ENCODE assay signal across 1 cellular context in the genomic region with DNA sequence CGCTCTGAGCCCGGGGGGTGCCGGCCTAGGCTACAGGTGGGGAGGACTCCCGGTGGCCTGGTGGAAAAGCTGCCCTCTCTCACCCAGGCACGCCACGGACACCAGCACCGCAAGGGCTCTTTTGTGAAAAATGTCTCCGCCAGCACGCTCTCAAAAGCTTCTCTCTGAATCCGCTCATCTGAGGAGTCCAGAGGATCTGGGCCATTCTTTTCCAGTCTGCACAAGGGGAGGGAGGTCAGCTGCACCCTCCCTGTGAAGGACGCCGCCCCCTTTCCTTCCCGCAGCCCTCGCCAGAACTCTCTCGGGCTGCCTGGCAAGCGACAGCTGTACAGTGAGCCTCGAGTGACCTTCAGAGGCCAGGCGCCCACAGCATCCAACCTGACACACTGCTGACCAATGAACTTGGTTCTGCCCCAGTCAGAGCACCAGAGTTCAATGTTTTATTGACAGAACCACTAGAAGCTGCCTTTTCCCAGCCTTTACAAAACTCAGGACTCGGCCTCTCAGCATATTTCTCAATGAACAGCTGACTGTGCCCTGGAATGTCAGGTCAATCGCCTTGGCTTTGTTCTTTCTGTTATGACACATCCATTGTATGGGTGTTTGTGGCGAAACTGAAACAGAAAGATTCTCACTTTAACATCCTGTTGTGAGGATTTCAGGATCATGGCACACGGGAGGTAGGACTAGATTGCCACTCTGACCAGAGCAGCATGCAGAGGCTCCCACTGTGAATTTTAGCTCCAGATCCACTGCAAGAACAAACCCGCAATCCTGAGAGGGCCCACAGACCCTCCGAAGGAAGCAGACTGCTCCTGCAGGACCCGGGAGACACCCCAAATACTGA.
TF ChIP-seq lines count a peak whose summit lies in the region.

No MANE protein-coding gene starts in this region.

TF ChIP-seq in HepG2, 621 proteins besides CTCF, POLR2A, EP300 and RAD21 (continued from another document and continues in another):
- TF ChIP-seq PRDM10 (CRISPR knock-in tag; IDR thresholded peaks at IDR 0.05; ENCODE audit: low read depth): peak; percentile 93
- TF ChIP-seq RELA (CRISPR knock-in tag; IDR thresholded peaks at IDR 0.05): peak; percentile 78; the same call in 1 of the 2 replicates
- TF ChIP-seq MBNL3 (CRISPR knock-in tag; conservative IDR thresholded peaks at IDR 0.05): no peak
- peak; percentile 99 for TF ChIP-seq PAXIP1 (CRISPR knock-in tag; conservative IDR thresholded peaks at IDR 0.05)
- no peak; the same call in 1 of the 2 replicates for TF ChIP-seq GMEB2 (CRISPR knock-in tag; IDR thresholded peaks at IDR 0.05; ENCODE audit: low read depth)
- no peak for TF ChIP-seq ZNF546 (CRISPR knock-in tag; conservative IDR thresholded peaks at IDR 0.05)
- TF ChIP-seq ZNF33B (CRISPR knock-in tag; IDR thresholded peaks at IDR 0.05): peak; percentile 96
- TF ChIP-seq MTA3 (CRISPR knock-in tag; IDR thresholded peaks at IDR 0.05): no peak
- no peak; the same call in 1 of the 2 replicates for TF ChIP-seq SETDB1 (CRISPR knock-in tag; IDR thresholded peaks at IDR 0.05; ENCODE audit: borderline replicate concordance)
- TF ChIP-seq ZNF558 (CRISPR knock-in tag; IDR thresholded peaks at IDR 0.05; ENCODE audit: borderline replicate concordance): no peak
- peak; percentile 73; the same call in 1 of the 2 replicates for TF ChIP-seq ZFP91 (CRISPR knock-in tag; IDR thresholded peaks at IDR 0.05; ENCODE audit: borderline replicate concordance)
- TF ChIP-seq PCBP1 (IDR thresholded peaks at IDR 0.05; ENCODE audit: borderline replicate concordance, low read depth, low read length): no peak
- no peak; the same call in 1 of the 2 replicates for TF ChIP-seq ZNF460 (CRISPR knock-in tag; IDR thresholded peaks at IDR 0.05; ENCODE audit: borderline replicate concordance)
- peak; percentile 75 for TF ChIP-seq HNF1A (IDR thresholded peaks at IDR 0.05; ENCODE audit: low read depth)
- peak; percentile 93 for TF ChIP-seq HNF1A (CRISPR knock-in tag; IDR thresholded peaks at IDR 0.05; ENCODE audit: borderline replicate concordance)
- peak; percentile 96 for TF ChIP-seq ZNF766 (CRISPR knock-in tag; IDR thresholded peaks at IDR 0.05; ENCODE audit: borderline replicate concordance)
- TF ChIP-seq, protein P1, sequence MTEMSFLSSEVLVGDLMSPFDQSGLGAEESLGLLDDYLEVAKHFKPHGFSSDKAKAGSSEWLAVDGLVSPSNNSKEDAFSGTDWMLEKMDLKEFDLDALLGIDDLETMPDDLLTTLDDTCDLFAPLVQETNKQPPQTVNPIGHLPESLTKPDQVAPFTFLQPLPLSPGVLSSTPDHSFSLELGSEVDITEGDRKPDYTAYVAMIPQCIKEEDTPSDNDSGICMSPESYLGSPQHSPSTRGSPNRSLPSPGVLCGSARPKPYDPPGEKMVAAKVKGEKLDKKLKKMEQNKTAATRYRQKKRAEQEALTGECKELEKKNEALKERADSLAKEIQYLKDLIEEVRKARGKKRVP (CRISPR knock-in tag; IDR thresholded peaks at IDR 0.05): peak in 1 of 2 experiments; percentile 90; a peak in 2 of 4 replicates
- no peak for TF ChIP-seq ZNF260 (CRISPR knock-in tag; IDR thresholded peaks at IDR 0.05; ENCODE audit: borderline replicate concordance, low read depth)
- TF ChIP-seq RNF2 (conservative IDR thresholded peaks at IDR 0.05; ENCODE audit: low read depth): no peak
- 0 out of 2 replicates have a peak, but pooled peaks have one; percentile 36 for TF ChIP-seq REXO4 (CRISPR knock-in tag; IDR thresholded peaks at IDR 0.05; ENCODE audit: borderline replicate concordance)
- peak; percentile 98 for TF ChIP-seq ATF2 (CRISPR knock-in tag; IDR thresholded peaks at IDR 0.05)
- no peak for TF ChIP-seq ZBTB39 (CRISPR knock-in tag; IDR thresholded peaks at IDR 0.05)
- no peak for TF ChIP-seq HNRNPH1 (optimal IDR thresholded peaks at IDR 0.05; ENCODE audit: low read depth, low read length)
- TF ChIP-seq SRSF1 (optimal IDR thresholded peaks at IDR 0.05; ENCODE audit: low read depth, low read length): no peak
- TF ChIP-seq HMG20B (CRISPR knock-in tag; conservative IDR thresholded peaks at IDR 0.05): peak; percentile 95
- TF ChIP-seq, protein P2, sequence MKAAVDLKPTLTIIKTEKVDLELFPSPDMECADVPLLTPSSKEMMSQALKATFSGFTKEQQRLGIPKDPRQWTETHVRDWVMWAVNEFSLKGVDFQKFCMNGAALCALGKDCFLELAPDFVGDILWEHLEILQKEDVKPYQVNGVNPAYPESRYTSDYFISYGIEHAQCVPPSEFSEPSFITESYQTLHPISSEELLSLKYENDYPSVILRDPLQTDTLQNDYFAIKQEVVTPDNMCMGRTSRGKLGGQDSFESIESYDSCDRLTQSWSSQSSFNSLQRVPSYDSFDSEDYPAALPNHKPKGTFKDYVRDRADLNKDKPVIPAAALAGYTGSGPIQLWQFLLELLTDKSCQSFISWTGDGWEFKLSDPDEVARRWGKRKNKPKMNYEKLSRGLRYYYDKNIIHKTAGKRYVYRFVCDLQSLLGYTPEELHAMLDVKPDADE (CRISPR knock-in tag; IDR thresholded peaks at IDR 0.05): no peak
- no peak; the same call in 1 of the 2 replicates for TF ChIP-seq ZNF468 (CRISPR knock-in tag; IDR thresholded peaks at IDR 0.05)
